ENCODE assay signal across 8 cellular contexts in genomic region chr2:39227628-39228412, GRCh38. TPM values are rescaled to one million over a fixed set of nuclear protein-coding genes. Genes with fewer than 3 reads are reported as not detected.
A peak's percentile ranks its signal among the peaks of the same experiment; 100 is the strongest.
DNase-seq lines count a peak whose midpoint lies in the region; ATAC-seq and TF ChIP-seq lines count a peak whose summit lies in the region.

No MANE protein-coding gene starts in this region.

- no peaks in the 10 kb centered on the region for H3K27me3 ChIP-seq in AG04450 (ENCODE audit: control insufficient read depth, insufficient read depth, low read length)

- peak; percentile 93 for TF ChIP-seq CTCF in AG04450 (IDR thresholded peaks at IDR 0.05; ENCODE audit: low read depth, low read length)
- TF ChIP-seq CTCF in choroid plexus epithelial cell (conservative IDR thresholded peaks at IDR 0.05; ENCODE audit: low read depth, low read length) = peak; percentile 92

- intact Hi-C loops in left colon (cut with DNase I, micrococcal nuclease) = loop anchor here in 1 of 2 donors (5.0 kb wide), 3 partner anchors 111 to 281 kb away; no protein-coding TSS in a partner anchor

- no peaks in the 10 kb centered on the region for H3K9me3 ChIP-seq in AG04450 (ENCODE audit: control insufficient read depth, insufficient read depth, low read length)

- POLR2A ChIA-PET in AG04450 (lab: Yijun Ruan, JAX) = interaction anchor here (1.0 kb wide), 1 partner anchor 107 kb away, joined by 6 read pairs; the partner anchor contains the start of gene SOS1

- ATAC-seq in GM18861 (IDR thresholded peaks at IDR 0.05; ENCODE audit: unreplicated experiment) (peak; percentile 83), HG03139 (IDR thresholded peaks at IDR 0.05; ENCODE audit: unreplicated experiment) (peak; percentile 87), left colon (peak; percentile 83)

- DNase-seq in AG04450 (ENCODE audit: low read depth, low spot score) (peak; percentile 29), NCI-H345 (lab: John Stamatoyannopoulos, UW) (peak; percentile 61), choroid plexus epithelial cell (ENCODE audit: low read depth) (peak; percentile 89), left colon (peak; percentile 57 to 86)
- peak; percentile 81 to 82 for DNase-seq in activated CD4-positive, alpha-beta T cell treated with anti-CD3 and anti-CD28 coated beads for 4 hours
- peak; percentile 79 to 82 for DNase-seq in stimulated activated CD4-positive, alpha-beta T cell treated with anti-CD3 and anti-CD28 coated beads, Interleukin-2, amount 100 ng/mL, for 48 hours

- H3K27ac ChIP-seq in AG04450 (ENCODE audit: low read depth, low read length) = no peak overlapping the region

- no peak overlapping the region for H3K4me3 ChIP-seq in AG04450 (ENCODE audit: low read depth, low read length)
- H3K4me3 ChIP-seq in choroid plexus epithelial cell (ENCODE audit: low read depth, low read length) = peak overlapping the region; percentile 52

- CTCF ChIA-PET in AG04450 (lab: Charles Lee) = interaction anchor here (0.7 to 7.1 kb wide), 31 partner anchors 9 to 469 kb away, joined by 3 to 342 read pairs (median 4); partner anchors contain the start of gene SOS1

RNA-seq across cellular contexts. Expression of gene CDKL4, which starts 15.9 kb away (rescaled TPM):
- not detected in 2 replicates for polyA plus RNA-seq in AG04450 (2011; rRNA removed)
- polyA minus RNA-seq in AG04450 (2011; rRNA and poly(A)+ RNA removed) = 0.14 TPM in 1 of 2 replicates, not detected in the other
- under 1 TPM in 1 of 2 donors, not detected in 1; 0.78 TPM for total RNA-seq in left colon

Comparison
In these comparisons a context has a peak if more than half of its experiments do, and no peak if none do; other contexts are left out.
1. DNase-seq: peak in every context shown above with its lines; median percentile 89 in choroid plexus epithelial cell; 82 in activated CD4-positive, alpha-beta T cell treated with anti-CD3 and anti-CD28 coated beads for 4 hours; 80 in stimulated activated CD4-positive, alpha-beta T cell treated with anti-CD3 and anti-CD28 coated beads, Interleukin-2, amount 100 ng/mL, for 48 hours; 72 in left colon; 61 in NCI-H345; 29 in AG04450.